In the genomic region with DNA sequence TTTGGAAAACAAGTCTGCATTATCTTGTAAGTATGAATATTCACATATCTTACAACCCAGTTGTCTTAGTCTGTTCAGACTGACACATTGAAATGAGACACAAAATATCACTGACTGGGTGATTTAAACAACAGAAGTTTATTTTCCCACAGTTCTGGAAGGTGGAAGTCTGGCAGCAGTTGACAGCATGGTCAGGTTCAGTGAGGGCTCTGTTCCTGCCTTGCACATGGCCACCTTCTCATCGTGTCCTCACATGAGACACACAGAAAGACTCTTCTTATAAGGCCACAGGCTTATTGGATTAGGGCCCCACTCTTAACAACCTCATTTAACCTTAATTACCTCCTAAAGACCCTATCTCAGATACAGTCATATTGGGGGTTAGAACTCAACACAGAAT, we compare ENCODE assay signal across 36 cellular contexts. TPM values are rescaled to one million over a fixed set of nuclear protein-coding genes. Genes with fewer than 3 reads are reported as not detected.
"Had no signal": no experiment of that assay in that cellular context is flagged by ENCODE, and none has a peak within 500 bp of the region (broad histone marks: within the 10 kb centered on the region; RNA-seq: fewer than 3 reads in every experiment).

No MANE protein-coding gene starts in this region.

- H3K9me3 Mint-ChIP-seq: activated B cell treated with CpG ODN at 0.5 μM for 24 hours; activated CD4-positive, alpha-beta memory T cell treated with anti-CD3 and anti-CD28 coated beads for 36 hours; activated naive CD4-positive, alpha-beta T cell treated with anti-CD3 and anti-CD28 coated beads for 36 hours; activated naive CD4-positive, alpha-beta T cell treated with anti-CD3 and anti-CD28 coated beads, Interleukin-2, amount 50 U/mL, for 72 hours; activated T-cell treated with anti-CD3 and anti-CD28 coated beads, Interleukin-2, amount 50 U/mL, for 4 hours; activated T-helper 1 cell treated with anti-CD3 and anti-CD28 coated beads, Interleukin-12 subunit alpha, Interleukin-12 subunit beta, Interleukin-2, Interleukin-4 antibody, amounts not matched to agents 30 ng/mL and 10 ng/mL and 1 ng/mL, durations not matched to agents 14 hours and 24 hours and 36 hours; T-helper 1 cell treated with Interleukin-12 subunit alpha and Interleukin-12 subunit beta and Interleukin-4 antibody, amounts not matched to agents 30 μg/mL and 1 μg/mL, for 36 hours; T-helper 2 cell treated with Interferon-gamma antibody and Interleukin-4, amounts not matched to agents 5 μg/mL and 100 μg/mL, for 36 hours had no signal

- H3K4me3 ChIP-seq: adrenal gland, Peyer's patch, SJSA1 had no signal

- ATAC-seq: activated naive CD4-positive, alpha-beta T cell treated with anti-CD3 and anti-CD28 coated beads, Interleukin-2, amount 50 U/mL, for 72 hours; activated T-cell treated with anti-CD3 and anti-CD28 coated beads, Interleukin-2, amount 50 U/mL, for 4 hours had no signal

- H3K27me3 Mint-ChIP-seq: activated B cell treated with CpG ODN at 0.5 μM for 24 hours; activated CD4-positive, alpha-beta memory T cell treated with anti-CD3 and anti-CD28 coated beads for 36 hours had no signal

- H3K9ac ChIP-seq: KMS-11, SK-N-SH had no signal

- DNase-seq: activated B cell treated with CpG ODN at 0.5 μM for 24 hours; activated CD4-positive, alpha-beta memory T cell treated with anti-CD3 and anti-CD28 coated beads for 36 hours; activated CD4-positive, alpha-beta T cell treated with anti-CD3 and anti-CD28 coated beads for 4 hours; activated CD4-positive, alpha-beta T cell treated with anti-CD3 and anti-CD28 coated beads, Interleukin-2, amount 50 U/mL, for 1 hour; activated CD4-positive, CD25-positive, alpha-beta regulatory T cell treated with anti-CD3 and anti-CD28 coated beads, Interleukin-2, amount 50 U/mL, for 72 hours; activated CD8-positive, alpha-beta memory T cell treated with anti-CD3 and anti-CD28 coated beads, Interleukin-2, amount 50 U/mL, for 4 hours; activated gamma-delta T cell treated with Interleukin-2 at 50 U/mL for 16 hours; activated naive CD4-positive, alpha-beta T cell treated with anti-CD3 and anti-CD28 coated beads for 36 hours; activated T-cell treated with anti-CD3 and anti-CD28 coated beads for 4 hours; activated T-cell treated with anti-CD3 and anti-CD28 coated beads, Interleukin-2, amount 50 U/mL, for 4 hours; adrenal gland; central memory CD4-positive, alpha-beta T cell; NCI-H1092 treated with DMSO at 0.1 percent for 48 hours; NCI-H1417 treated with DMSO at 0.1 percent for 48 hours; NCI-H187 treated with DMSO at 0.1 percent for 48 hours; NCI-H2081; NCI-H2171 treated with DMSO at 0.1 percent for 48 hours; NCI-H2227 treated with DMSO at 0.1 percent for 48 hours; NCI-H446; NCI-H510A treated with DMSO at 0.1 percent for 48 hours; NCI-H526 treated with DMSO at 0.1 percent for 48 hours; NCI-H774; Peyer's patch; RPMI8226; SHP77 treated with DMSO at 0.1 percent for 48 hours; SK-N-SH had no signal

- H3K36me3 Mint-ChIP-seq: activated CD4-positive, alpha-beta memory T cell treated with anti-CD3 and anti-CD28 coated beads for 36 hours; brain had no signal

- H3K4me3 Mint-ChIP-seq: activated B cell treated with CpG ODN at 0.5 μM for 24 hours; activated CD4-positive, alpha-beta memory T cell treated with anti-CD3 and anti-CD28 coated beads for 36 hours; activated naive CD4-positive, alpha-beta T cell treated with anti-CD3 and anti-CD28 coated beads for 36 hours; activated T-cell treated with anti-CD3 and anti-CD28 coated beads, Interleukin-2, amount 50 U/mL, for 4 hours; activated T-helper 1 cell treated with anti-CD3 and anti-CD28 coated beads, Interleukin-12 subunit alpha, Interleukin-12 subunit beta, Interleukin-2, Interleukin-4 antibody, amounts not matched to agents 30 ng/mL and 10 ng/mL and 1 ng/mL, durations not matched to agents 14 hours and 24 hours and 36 hours; brain; T-helper 1 cell treated with Interleukin-12 subunit alpha and Interleukin-12 subunit beta and Interleukin-4 antibody, amounts not matched to agents 30 μg/mL and 1 μg/mL, for 36 hours; T-helper 2 cell treated with Interferon-gamma antibody and Interleukin-4, amounts not matched to agents 5 μg/mL and 100 μg/mL, for 36 hours had no signal

- H3K27me3 ChIP-seq: adrenal gland, Peyer's patch, SJSA1 had no signal

- FAIRE-seq: astrocyte, TTC549 had no signal

- H3K27ac ChIP-seq: adrenal gland, KMS-11, Peyer's patch, SJSA1 had no signal

- H3K36me3 ChIP-seq: adrenal gland, Peyer's patch, SJSA1 had no signal

- H3K4me2 ChIP-seq: KMS-11, SK-N-SH had no signal

- H3K9me3 ChIP-seq: adrenal gland, Peyer's patch, SJSA1, SK-N-SH had no signal

- H3K27ac Mint-ChIP-seq: activated B cell treated with CpG ODN at 0.5 μM for 24 hours; activated CD4-positive, alpha-beta memory T cell treated with anti-CD3 and anti-CD28 coated beads for 36 hours; activated naive CD4-positive, alpha-beta T cell treated with anti-CD3 and anti-CD28 coated beads for 36 hours; activated naive CD4-positive, alpha-beta T cell treated with anti-CD3 and anti-CD28 coated beads, Interleukin-2, amount 50 U/mL, for 72 hours; activated T-helper 1 cell treated with anti-CD3 and anti-CD28 coated beads, Interleukin-12 subunit alpha, Interleukin-12 subunit beta, Interleukin-2, Interleukin-4 antibody, amounts not matched to agents 30 ng/mL and 10 ng/mL and 1 ng/mL, durations not matched to agents 14 hours and 24 hours and 36 hours; T-helper 1 cell treated with Interleukin-12 subunit alpha and Interleukin-12 subunit beta and Interleukin-4 antibody, amounts not matched to agents 30 μg/mL and 1 μg/mL, for 36 hours; T-helper 2 cell treated with Interferon-gamma antibody and Interleukin-4, amounts not matched to agents 5 μg/mL and 100 μg/mL, for 36 hours had no signal

RNA-seq across cellular contexts. Expression of a gene that starts 16.5 kb away (rescaled TPM):
- total RNA-seq: activated B cell treated with CpG ODN at 0.5 μM for 24 hours; activated CD4-positive, alpha-beta memory T cell treated with anti-CD3 and anti-CD28 coated beads for 36 hours; activated naive CD4-positive, alpha-beta T cell treated with anti-CD3 and anti-CD28 coated beads for 36 hours; activated naive CD4-positive, alpha-beta T cell treated with anti-CD3 and anti-CD28 coated beads, Interleukin-2, amount 50 U/mL, for 72 hours; activated T-cell treated with anti-CD3 and anti-CD28 coated beads, Interleukin-2, amount 50 U/mL, for 4 hours; activated T-helper 1 cell treated with anti-CD3 and anti-CD28 coated beads, Interleukin-12 subunit alpha, Interleukin-12 subunit beta, Interleukin-2, Interleukin-4 antibody, amounts not matched to agents 30 ng/mL and 10 ng/mL and 1 ng/mL, durations not matched to agents 14 hours and 24 hours and 36 hours; adrenal gland; Peyer's patch; SJSA1 had no signal
- polyA plus RNA-seq: adrenal gland had no signal

RNA-seq across cellular contexts. Expression of a gene that starts 40.2 kb away (rescaled TPM):
- total RNA-seq: activated B cell treated with CpG ODN at 0.5 μM for 24 hours; activated CD4-positive, alpha-beta memory T cell treated with anti-CD3 and anti-CD28 coated beads for 36 hours; activated naive CD4-positive, alpha-beta T cell treated with anti-CD3 and anti-CD28 coated beads for 36 hours; activated naive CD4-positive, alpha-beta T cell treated with anti-CD3 and anti-CD28 coated beads, Interleukin-2, amount 50 U/mL, for 72 hours; activated T-cell treated with anti-CD3 and anti-CD28 coated beads, Interleukin-2, amount 50 U/mL, for 4 hours; activated T-helper 1 cell treated with anti-CD3 and anti-CD28 coated beads, Interleukin-12 subunit alpha, Interleukin-12 subunit beta, Interleukin-2, Interleukin-4 antibody, amounts not matched to agents 30 ng/mL and 10 ng/mL and 1 ng/mL, durations not matched to agents 14 hours and 24 hours and 36 hours; adrenal gland; astrocyte; LHCN-M2; Peyer's patch; SJSA1 had no signal
- polyA plus RNA-seq: adrenal gland, SK-N-SH had no signal

RNA-seq across cellular contexts. Expression of a gene that starts 50.7 kb away (rescaled TPM):
- total RNA-seq: activated B cell treated with CpG ODN at 0.5 μM for 24 hours; activated CD4-positive, alpha-beta memory T cell treated with anti-CD3 and anti-CD28 coated beads for 36 hours; activated naive CD4-positive, alpha-beta T cell treated with anti-CD3 and anti-CD28 coated beads for 36 hours; activated naive CD4-positive, alpha-beta T cell treated with anti-CD3 and anti-CD28 coated beads, Interleukin-2, amount 50 U/mL, for 72 hours; activated T-cell treated with anti-CD3 and anti-CD28 coated beads, Interleukin-2, amount 50 U/mL, for 4 hours; activated T-helper 1 cell treated with anti-CD3 and anti-CD28 coated beads, Interleukin-12 subunit alpha, Interleukin-12 subunit beta, Interleukin-2, Interleukin-4 antibody, amounts not matched to agents 30 ng/mL and 10 ng/mL and 1 ng/mL, durations not matched to agents 14 hours and 24 hours and 36 hours; adrenal gland; LHCN-M2; Peyer's patch; SJSA1 had no signal
- polyA plus RNA-seq: adrenal gland, SK-N-SH had no signal
